ENCODE assay signal across 29 cellular contexts in genomic region chr1:35847935-35848565, GRCh38. TPM values are rescaled to one million over a fixed set of nuclear protein-coding genes. Genes with fewer than 3 reads are reported as not detected.
DNase-seq lines count a peak whose midpoint lies in the region; ATAC-seq and TF ChIP-seq lines count a peak whose summit lies in the region.
"Had no signal": no experiment of that assay in that cellular context is flagged by ENCODE, and none has a peak within 500 bp of the region (broad histone marks: within the 10 kb centered on the region; RNA-seq: fewer than 3 reads in every experiment).

No MANE protein-coding gene starts in this region.

- DNase-seq in SIG-M5 treated with dmso at 0.1 percent for 504 hours (lab: John Stamatoyannopoulos, UW; ENCODE audit: unreplicated experiment) (peak; percentile 67), SIG-M5 (lab: John Stamatoyannopoulos, UW) (no peak), NB4 (ENCODE audit: low read depth) (peak; percentile 53), coronary artery (ENCODE audit: low spot score) (no peak), thoracic aorta (ENCODE audit: low spot score) (no peak), NCI-H1048 (lab: John Stamatoyannopoulos, UW) (no peak), putamen (ENCODE audit: low spot score) (no peak)
- DNase-seq: 8988T; activated naive CD4-positive, alpha-beta T cell treated with anti-CD3 and anti-CD28 coated beads, Interleukin-2, amount 50 U/mL, for 16 hours; amniotic stem cell; CD8-positive, alpha-beta memory T cell; DMS153; effector memory CD8-positive, alpha-beta T cell; esophagus squamous epithelium; foreskin melanocyte; HFFc6; hippocampal formation; immature natural killer cell; left lung; naive thymus-derived CD4-positive, alpha-beta T cell; NCI-H1092; NCI-H187; NCI-H526; nucleus accumbens; psoas muscle; stimulated activated naive CD8-positive, alpha-beta T cell treated with anti-CD3 and anti-CD28 coated beads, Interleukin-15, Interleukin-2, amounts not matched to agents 100 U/mL and 50 U/mL, for 24 hours had no signal

- TF ChIP-seq POLR2A in NB4 (IDR thresholded peaks at IDR 0.05; ENCODE audit: extremely low read depth, insufficient read length) = no peak

- peaks cover 23 to 47% of the 10 kb centered on the region in 2 donors for H3K4me1 ChIP-seq in thoracic aorta (ENCODE audit: control insufficient read depth in 1 of 2, low read depth in 2 of 2)

- H3K27me3 ChIP-seq in thoracic aorta (replicated peaks; ENCODE audit: insufficient read depth) = no peaks in the 10 kb centered on the region
- H3K27me3 ChIP-seq: esophagus squamous epithelium, left lung had no signal

- peaks cover 14% of the 10 kb centered on the region for H3K36me3 ChIP-seq in thoracic aorta

- H3K27ac ChIP-seq in coronary artery (peak overlapping the region; percentile 49 to 64), thoracic aorta (peak overlapping the region; percentile 55 to 69)
- H3K27ac ChIP-seq: esophagus squamous epithelium, psoas muscle, SK-N-MC had no signal

- H3K4me3 ChIP-seq in NB4 (ENCODE audit: low read depth, low read length) (no peak overlapping the region), coronary artery (no peak overlapping the region), thoracic aorta (no peak overlapping the region)
- H3K4me3 ChIP-seq: esophagus squamous epithelium, GM23338, left lung, psoas muscle, SK-N-MC had no signal

- ATAC-seq in thoracic aorta (ENCODE audit: insufficient number of reproducible peaks, low FRiP score, low read depth) (no peak), HG02973 (IDR thresholded peaks at IDR 0.05; ENCODE audit: unreplicated experiment) (no peak)
- ATAC-seq: effector memory CD8-positive, alpha-beta T cell; GM23338; left lung; naive thymus-derived CD4-positive, alpha-beta T cell; psoas muscle; stimulated activated naive CD8-positive, alpha-beta T cell treated with anti-CD3 and anti-CD28 coated beads, Interleukin-15, Interleukin-2, amounts not matched to agents 100 U/mL and 50 U/mL, for 24 hours had no signal

- TF ChIP-seq CTCF in NB4 (IDR thresholded peaks at IDR 0.05; ENCODE audit: low read depth, low read length) = no peak
- no peak for TF ChIP-seq CTCF in coronary artery (IDR thresholded peaks at IDR 0.05)
- no peak for TF ChIP-seq CTCF in thoracic aorta (IDR thresholded peaks at IDR 0.05)

- H3K9me3 ChIP-seq in thoracic aorta = no peaks in the 10 kb centered on the region
- H3K9me3 ChIP-seq: esophagus squamous epithelium, left lung, psoas muscle had no signal

RNA-seq across cellular contexts. Expression of gene AGO1, which starts 35.0 kb away (rescaled TPM):
- total RNA-seq in thoracic aorta = 10 to 100 TPM; 23.6 to 25.3 TPM

RNA-seq across cellular contexts. Expression of gene AGO4, which starts 40.2 kb away (rescaled TPM):
- total RNA-seq in thoracic aorta = 10 to 100 TPM; 16.2 to 19.4 TPM

Comparison
In these comparisons a context has a peak if more than half of its experiments do, and no peak if none do; other contexts are left out.
1. DNase-seq: peak in SIG-M5 treated with dmso at 0.1 percent for 504 hours (single experiment) and NB4 (single experiment); none in SIG-M5 (single experiment), coronary artery (single experiment), thoracic aorta (single experiment), NCI-H1048 (single experiment) and putamen (single experiment).